Comparison of ENCODE assay signal across 18 cellular contexts in the genomic region with DNA sequence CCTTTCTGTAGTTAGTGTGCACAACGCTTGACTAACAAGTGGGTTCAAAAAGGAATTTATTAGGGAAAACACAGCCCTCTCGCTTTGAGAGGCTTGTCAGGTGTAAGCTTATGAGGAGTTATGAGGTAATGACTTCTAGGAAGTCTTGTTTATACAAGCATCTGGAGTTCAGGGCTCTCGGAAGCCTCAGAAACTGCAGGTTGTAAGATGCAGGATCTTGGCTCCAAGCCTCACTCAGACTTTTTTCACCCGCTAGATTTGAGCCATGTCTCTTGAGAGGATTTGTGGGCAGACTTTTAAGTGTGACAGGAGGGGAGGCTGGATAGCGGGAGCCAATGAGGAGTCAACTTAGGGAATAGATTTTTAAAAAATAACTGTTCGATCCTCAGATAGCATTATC.
"Had no signal": no experiment of that assay in that cellular context is flagged by ENCODE, and none has a peak within 500 bp of the region (broad histone marks: within the 10 kb centered on the region; RNA-seq: fewer than 3 reads in every experiment).

No MANE protein-coding gene starts in this region.

- H3K9me3 ChIP-seq: colonic mucosa, suprapubic skin had no signal

- H3K4me3 Mint-ChIP-seq: activated CD4-positive, alpha-beta T cell treated with anti-CD3 and anti-CD28 coated beads, Interleukin-2, amount 10 ng/mL, durations not matched to agents 24 days and 14 days; activated CD8-positive, alpha-beta T cell treated with anti-CD3 and anti-CD28 coated beads for 36 hours; central memory CD8-positive, alpha-beta T cell; endodermal cell; naive thymus-derived CD8-positive, alpha-beta T cell; stimulated activated naive CD8-positive, alpha-beta T cell treated with anti-CD3 and anti-CD28 coated beads, Interleukin-15, Interleukin-2, amounts not matched to agents 100 ng/mL and 50 ng/mL, for 24 hours; T-helper 1 cell treated with Interleukin-12 subunit alpha and Interleukin-12 subunit beta and Interleukin-4 antibody, amounts not matched to agents 30 μg/mL and 1 μg/mL, for 36 hours had no signal

- H3K27ac ChIP-seq: brain microvascular endothelial cell, colonic mucosa, epithelial cell of prostate, suprapubic skin had no signal

- H3K36me3 Mint-ChIP-seq: naive thymus-derived CD8-positive, alpha-beta T cell had no signal

- H3K4me1 Mint-ChIP-seq: activated CD4-positive, alpha-beta T cell treated with anti-CD3 and anti-CD28 coated beads, Interleukin-2, amount 10 ng/mL, durations not matched to agents 24 days and 14 days; central memory CD8-positive, alpha-beta T cell; naive thymus-derived CD8-positive, alpha-beta T cell had no signal

- DNase-seq: activated CD4-positive, alpha-beta T cell treated with anti-CD3 and anti-CD28 coated beads, Interleukin-2, amount 10 ng/mL, durations not matched to agents 24 days and 14 days; activated CD8-positive, alpha-beta T cell treated with anti-CD3 and anti-CD28 coated beads for 36 hours; activated naive CD4-positive, alpha-beta T cell treated with anti-CD3 and anti-CD28 coated beads, Interleukin-2, amount 50 U/mL, for 16 hours; activated T-cell treated with anti-CD3 and anti-CD28 coated beads, Interleukin-2, amount 50 U/mL, for 1 hour; aorta; brain microvascular endothelial cell; colonic mucosa; endodermal cell; foreskin melanocyte; naive thymus-derived CD8-positive, alpha-beta T cell; stimulated activated CD4-positive, alpha-beta T cell treated with anti-CD3 and anti-CD28 coated beads, Interleukin-12 subunit alpha, Interleukin-12 subunit beta, amount 100 ng/mL, for 4 hours; stimulated activated CD4-positive, alpha-beta T cell treated with anti-CD3 and anti-CD28 coated beads, Interleukin-2, amount 100 ng/mL, for 24 hours; trophoblast cell had no signal

- H3K27me3 Mint-ChIP-seq: activated CD4-positive, alpha-beta T cell treated with anti-CD3 and anti-CD28 coated beads, Interleukin-2, amount 10 ng/mL, durations not matched to agents 24 days and 14 days; activated CD8-positive, alpha-beta T cell treated with anti-CD3 and anti-CD28 coated beads for 36 hours; central memory CD8-positive, alpha-beta T cell; naive thymus-derived CD8-positive, alpha-beta T cell; stimulated activated naive CD8-positive, alpha-beta T cell treated with anti-CD3 and anti-CD28 coated beads, Interleukin-15, Interleukin-2, amounts not matched to agents 100 ng/mL and 50 ng/mL, for 24 hours had no signal

- H3K4me1 ChIP-seq: colonic mucosa, suprapubic skin had no signal

- H3K36me3 ChIP-seq: brain microvascular endothelial cell, colonic mucosa, suprapubic skin had no signal

- H3K27ac Mint-ChIP-seq: activated CD4-positive, alpha-beta T cell treated with anti-CD3 and anti-CD28 coated beads, Interleukin-2, amount 10 ng/mL, durations not matched to agents 24 days and 14 days; activated CD8-positive, alpha-beta T cell treated with anti-CD3 and anti-CD28 coated beads for 36 hours; endodermal cell; naive thymus-derived CD8-positive, alpha-beta T cell; stimulated activated naive CD8-positive, alpha-beta T cell treated with anti-CD3 and anti-CD28 coated beads, Interleukin-15, Interleukin-2, amounts not matched to agents 100 ng/mL and 50 ng/mL, for 24 hours; T-helper 1 cell treated with Interleukin-12 subunit alpha and Interleukin-12 subunit beta and Interleukin-4 antibody, amounts not matched to agents 30 μg/mL and 1 μg/mL, for 36 hours had no signal

- H3K27me3 ChIP-seq: brain microvascular endothelial cell, colonic mucosa, suprapubic skin had no signal

- H3K4me3 ChIP-seq: colonic mucosa, suprapubic skin had no signal

- H3K9me3 Mint-ChIP-seq: activated CD4-positive, alpha-beta T cell treated with anti-CD3 and anti-CD28 coated beads, Interleukin-2, amount 10 ng/mL, durations not matched to agents 24 days and 14 days; stimulated activated naive CD8-positive, alpha-beta T cell treated with anti-CD3 and anti-CD28 coated beads, Interleukin-15, Interleukin-2, amounts not matched to agents 100 ng/mL and 50 ng/mL, for 24 hours had no signal
